ENCODE assay signal across 33 cellular contexts in genomic region chr11:82763167-82763566, GRCh38. TPM values are rescaled to one million over a fixed set of nuclear protein-coding genes. Genes with fewer than 3 reads are reported as not detected.
"Had no signal": no experiment of that assay in that cellular context is flagged by ENCODE, and none has a peak within 500 bp of the region (broad histone marks: within the 10 kb centered on the region; RNA-seq: fewer than 3 reads in every experiment).

No MANE protein-coding gene starts in this region.

- FAIRE-seq: bronchial epithelial cell, TTC549 had no signal

- DNase-seq: activated CD4-positive, alpha-beta memory T cell treated with anti-CD3 and anti-CD28 coated beads, Interleukin-2, amount 10 ng/mL, durations not matched to agents 7 days and 5 days; activated CD4-positive, alpha-beta T cell treated with anti-CD3 and anti-CD28 coated beads for 1 hour; activated CD4-positive, alpha-beta T cell treated with anti-CD3 and anti-CD28 coated beads for 36 hours; activated CD4-positive, alpha-beta T cell treated with anti-CD3 and anti-CD28 coated beads for 48 hours; activated CD4-positive, alpha-beta T cell treated with anti-CD3 and anti-CD28 coated beads, Interleukin-2, amount 10 ng/mL, durations not matched to agents 7 days and 5 days; activated CD4-positive, alpha-beta T cell treated with anti-CD3 and anti-CD28 coated beads, Interleukin-2, amount 50 U/mL, for 48 hours; activated CD4-positive, CD25-positive, alpha-beta regulatory T cell; activated CD8-positive, alpha-beta memory T cell treated with anti-CD3 and anti-CD28 coated beads for 24 hours; activated CD8-positive, alpha-beta memory T cell treated with anti-CD3 and anti-CD28 coated beads, Interleukin-2, amount 10 ng/mL, durations not matched to agents 7 days and 5 days; activated CD8-positive, alpha-beta memory T cell treated with anti-CD3 and anti-CD28 coated beads, Interleukin-2, amount 50 U/mL, for 48 hours; activated CD8-positive, alpha-beta T cell treated with anti-CD3 and anti-CD28 coated beads, Interleukin-2, amount 10 ng/mL, durations not matched to agents 7 days and 5 days; activated effector memory CD4-positive, alpha-beta T cell treated with Interleukin-2 at 50 U/mL for 16 hours; activated gamma-delta T cell; activated naive CD4-positive, alpha-beta T cell treated with anti-CD3 and anti-CD28 coated beads, Interleukin-2, amount 10 ng/mL, durations not matched to agents 7 days and 5 days; activated naive CD4-positive, alpha-beta T cell treated with Interleukin-2 at 50 U/mL for 16 hours; activated naive CD8-positive, alpha-beta T cell treated with anti-CD3 and anti-CD28 coated beads, Interleukin-2, amount 10 ng/mL, durations not matched to agents 7 days and 5 days; activated naive CD8-positive, alpha-beta T cell treated with anti-CD3 and anti-CD28 coated beads, Interleukin-2, amount 50 U/mL, for 24 hours; activated T-cell treated with anti-CD3 and anti-CD28 coated beads, Interleukin-2, amount 50 U/mL, for 24 hours; activated T-cell treated with anti-CD3 and anti-CD28 coated beads, Interleukin-2, amount 50 U/mL, for 48 hours; amygdala; anterior cingulate cortex; caudate nucleus; cerebellar nuclear complex; T-helper 2 cell; T-helper 9 cell; WERI-Rb-1 had no signal

- H3K4me1 ChIP-seq: ascending aorta had no signal

- H3K27me3 ChIP-seq: ascending aorta, cardiac muscle cell had no signal

- H3K4me3 ChIP-seq: ascending aorta, cardiac muscle cell had no signal

- H3K36me3 ChIP-seq: ascending aorta, cardiac muscle cell, WERI-Rb-1 had no signal

- H3K27ac ChIP-seq: ascending aorta, cardiac muscle cell, WERI-Rb-1 had no signal

- ATAC-seq: activated CD4-positive, alpha-beta T cell treated with anti-CD3 and anti-CD28 coated beads for 36 hours; activated CD4-positive, CD25-positive, alpha-beta regulatory T cell treated with anti-CD3 and anti-CD28 coated beads, Interleukin-2, amount 50 U/mL, for 24 hours; activated CD8-positive, alpha-beta memory T cell treated with anti-CD3 and anti-CD28 coated beads, Interleukin-2, amount 10 ng/mL, durations not matched to agents 7 days and 5 days; activated CD8-positive, alpha-beta T cell treated with anti-CD3 and anti-CD28 coated beads, Interleukin-2, amount 10 ng/mL, durations not matched to agents 7 days and 5 days; activated naive CD8-positive, alpha-beta T cell treated with anti-CD3 and anti-CD28 coated beads, Interleukin-2, amount 50 U/mL, for 24 hours; WTC11 had no signal

- H3K9me3 ChIP-seq: ascending aorta had no signal

RNA-seq across cellular contexts. Expression of gene FAM181B, which starts 29.5 kb away (rescaled TPM):
- total RNA-seq: activated CD4-positive, alpha-beta memory T cell treated with anti-CD3 and anti-CD28 coated beads, Interleukin-2, amount 10 ng/mL, durations not matched to agents 7 days and 5 days; activated CD4-positive, alpha-beta T cell treated with anti-CD3 and anti-CD28 coated beads for 36 hours; activated CD4-positive, alpha-beta T cell treated with anti-CD3 and anti-CD28 coated beads, Interleukin-2, amount 10 ng/mL, durations not matched to agents 7 days and 5 days; activated CD8-positive, alpha-beta memory T cell treated with anti-CD3 and anti-CD28 coated beads, Interleukin-2, amount 10 ng/mL, durations not matched to agents 7 days and 5 days; activated CD8-positive, alpha-beta T cell treated with anti-CD3 and anti-CD28 coated beads, Interleukin-2, amount 10 ng/mL, durations not matched to agents 7 days and 5 days; activated naive CD8-positive, alpha-beta T cell treated with anti-CD3 and anti-CD28 coated beads, Interleukin-2, amount 10 ng/mL, durations not matched to agents 7 days and 5 days; activated T-helper 2 cell treated with anti-CD3 and anti-CD28 coated beads, Interferon-gamma antibody, Interleukin-2, Interleukin-4, amounts not matched to agents 10 μg/mL and 5 μg/mL and 100 μg/mL, durations not matched to agents 14 hours and 24 hours and 36 hours; ascending aorta had no signal
